26 cellular contexts compared by ENCODE assay signal in the genomic region with DNA sequence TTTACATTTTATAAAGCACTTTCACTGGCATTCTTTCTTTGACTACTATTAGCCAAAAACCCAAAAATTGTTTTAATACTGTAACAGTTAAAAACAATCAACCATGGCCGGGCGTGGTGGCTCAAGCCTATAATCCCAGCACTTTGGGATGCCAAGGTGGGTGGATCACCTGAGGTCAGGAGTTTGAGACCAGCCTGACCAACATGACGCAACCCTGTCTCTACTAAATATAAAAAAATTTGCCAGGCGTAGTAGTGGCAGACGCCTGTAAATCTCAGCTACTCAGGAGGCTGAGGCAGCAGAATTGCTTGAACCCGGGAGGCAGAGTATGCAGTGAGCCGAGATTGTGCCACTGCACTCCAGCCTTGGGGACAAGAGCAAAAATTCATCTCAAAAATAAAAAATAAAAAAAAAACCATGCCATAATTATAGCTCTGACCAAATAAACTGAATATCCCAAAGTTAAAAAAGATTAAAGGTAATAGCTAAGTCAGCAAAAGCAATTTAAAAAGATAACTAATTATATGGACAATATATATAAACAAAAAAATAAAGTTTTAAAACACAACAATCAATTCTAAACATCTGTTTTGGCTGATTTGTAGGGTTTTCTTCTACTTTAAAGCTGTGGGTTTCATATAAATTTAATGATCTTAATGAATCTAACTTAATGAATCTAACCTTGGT. TPM values are rescaled to one million over a fixed set of nuclear protein-coding genes. Genes with fewer than 3 reads are reported as not detected.
A peak's percentile ranks its signal among the peaks of the same experiment; 100 is the strongest.
DNase-seq lines count a peak whose midpoint lies in the region; ATAC-seq, FAIRE-seq and TF ChIP-seq lines count a peak whose summit lies in the region.
"Had no signal": no experiment of that assay in that cellular context is flagged by ENCODE, and none has a peak within 500 bp of the region (broad histone marks: within the 10 kb centered on the region; RNA-seq: fewer than 3 reads in every experiment).

No MANE protein-coding gene starts in this region.

- ATAC-seq in A549, result no peak
- ATAC-seq in CD4-positive, alpha-beta T cell (ENCODE audit: poor library complexity), result no peak
- no peak for ATAC-seq in T-helper 17 cell
- no peak for ATAC-seq in HG03095 (IDR thresholded peaks at IDR 0.05; ENCODE audit: unreplicated experiment)
- no peak for ATAC-seq in Right ventricle myocardium superior (ENCODE audit: poor library complexity)
- ATAC-seq: gastrocnemius medialis, left lobe of liver had no signal

- POLR2A ChIA-PET in A549 (lab: Yijun Ruan, JAX), result no interaction called here
- POLR2A ChIA-PET in CD4-positive, alpha-beta T cell (lab: Charles Lee), result interaction anchor here (1.9 kb wide), 1 partner anchor 10 kb away, joined by 11 read pairs; the partner anchor contains the start of gene SINHCAF

- H3K27me3 Mint-ChIP-seq in CD4-positive, alpha-beta T cell, result no peaks in the 10 kb centered on the region
- H3K27me3 Mint-ChIP-seq in T-helper 17 cell (no peaks in the 10 kb centered on the region), mesothelial cell of epicardium (ENCODE audit: low read depth) (no peaks in the 10 kb centered on the region)
- H3K27me3 Mint-ChIP-seq: CD4-positive, alpha-beta memory T cell; naive B cell had no signal

- H3K27ac ChIP-seq in A549, result no peak overlapping the region
- no peak overlapping the region for H3K27ac ChIP-seq in CD4-positive, alpha-beta T cell (ENCODE audit: low read depth, low read length)
- H3K27ac ChIP-seq: gastrocnemius medialis, SK-N-MC, WERI-Rb-1 had no signal

- no peak for TF ChIP-seq POLR2A in A549 (IDR thresholded peaks at IDR 0.05; ENCODE audit: low read length)

- no peaks in the 10 kb centered on the region for H3K9me3 Mint-ChIP-seq in CD4-positive, alpha-beta T cell
- H3K9me3 Mint-ChIP-seq in mesothelial cell of epicardium, result peaks cover 11% of the 10 kb centered on the region
- H3K9me3 Mint-ChIP-seq: CD4-positive, alpha-beta memory T cell; immature natural killer cell; naive B cell had no signal

- TF ChIP-seq RAD21 in A549 (conservative IDR thresholded peaks at IDR 0.05 in 1 of 2, IDR thresholded peaks at IDR 0.05 in 1 of 2), result no peak

- no peak overlapping the region for H3K4me3 ChIP-seq in A549

- H3K27me3 ChIP-seq in CD4-positive, alpha-beta T cell (ENCODE audit: control insufficient read depth, insufficient read depth, low read length), result no peaks in the 10 kb centered on the region

- intact Hi-C loops in CD4-positive, alpha-beta T cell (cut with DNase I, micrococcal nuclease), result no loop called here
- intact Hi-C loops in Right ventricle myocardium superior (cut with DNase I), result no loop called here

- peaks cover 28% of the 10 kb centered on the region for H3K36me3 Mint-ChIP-seq in CD4-positive, alpha-beta T cell (ENCODE audit: low read depth)
- no peaks in the 10 kb centered on the region for H3K36me3 Mint-ChIP-seq in T-helper 17 cell (ENCODE audit: low read depth)
- peaks cover 22% of the 10 kb centered on the region for H3K36me3 Mint-ChIP-seq in mesothelial cell of epicardium
- H3K36me3 Mint-ChIP-seq: naive B cell had no signal

- WGBS in A549 (ENCODE audit: missing lambda C conversion rate), result 91% methylated on average over 7 of the region's 7 CpGs

- TF ChIP-seq CTCF in A549 (IDR thresholded peaks at IDR 0.05) (no peak), mesothelial cell of epicardium (IDR thresholded peaks at IDR 0.05; ENCODE audit: unreplicated experiment) (no peak)
- TF ChIP-seq CTCF in CD4-positive, alpha-beta T cell (IDR thresholded peaks at IDR 0.05), result no peak

- H3K27ac Mint-ChIP-seq in CD4-positive, alpha-beta T cell, result peak overlapping the region; percentile 85
- H3K27ac Mint-ChIP-seq in T-helper 17 cell (peak overlapping the region; percentile 99), mesothelial cell of epicardium (peak overlapping the region; percentile 89)

- peaks cover 81% of the 10 kb centered on the region for H3K4me1 Mint-ChIP-seq in CD4-positive, alpha-beta T cell (ENCODE audit: low read depth)
- H3K4me1 Mint-ChIP-seq in T-helper 17 cell (peaks cover 45% of the 10 kb centered on the region), mesothelial cell of epicardium (peaks cover 64% of the 10 kb centered on the region)

- peak overlapping the region; percentile 90; the same call in 1 of the 3 replicates for H3K4me2 ChIP-seq in A549

- FAIRE-seq in A549 (lab: Jason Lieb, UNC), result no peak
- FAIRE-seq: H54 had no signal

- H3K9me3 ChIP-seq in A549, result no peaks in the 10 kb centered on the region
- H3K9me3 ChIP-seq in CD4-positive, alpha-beta T cell (ENCODE audit: control insufficient read depth, low read length), result no peaks in the 10 kb centered on the region
- H3K9me3 ChIP-seq in T-helper 17 cell (ENCODE audit: control insufficient read depth, low read length, poor library complexity, severe bottlenecking), result no peaks in the 10 kb centered on the region
- H3K9me3 ChIP-seq: gastrocnemius medialis had no signal

- DNase-seq in A549 (ENCODE audit: low read depth in 1 of 2, low spot score in 1 of 2) (no peak), T-helper 17 cell (no peak), mesothelial cell of epicardium (ENCODE audit: low spot score in 2 of 2, unreplicated experiment in 2 of 2) (no peak), medulla oblongata (ENCODE audit: extremely low spot score) (no peak), Right ventricle myocardium superior (no peak)
- DNase-seq in CD4-positive, alpha-beta T cell, result no peak
- DNase-seq: activated CD4-positive, alpha-beta T cell treated with anti-CD3 and anti-CD28 coated beads, Interleukin-2, amount 50 U/mL, for 48 hours; activated CD8-positive, alpha-beta memory T cell treated with anti-CD3 and anti-CD28 coated beads, Interleukin-2, amount 50 U/mL, for 4 hours; activated effector memory CD4-positive, alpha-beta T cell treated with Interleukin-2 at 50 U/mL for 16 hours; CD4-positive, alpha-beta memory T cell; cortex of kidney; DMS153; gastrocnemius medialis; hippocampal formation; immature natural killer cell; mesendoderm; naive B cell; NCI-H1092; NCI-H187; NCI-H69; RPMI8226; WERI-Rb-1 had no signal

- peaks cover 57% of the 10 kb centered on the region for H3K4me1 ChIP-seq in A549

- CTCF ChIA-PET in A549 (lab: Yijun Ruan, JAX), result no interaction called here
- CTCF ChIA-PET in CD4-positive, alpha-beta T cell (lab: Charles Lee), result no interaction called here

- peak overlapping the region; percentile 22 for H3K4me3 Mint-ChIP-seq in CD4-positive, alpha-beta T cell
- H3K4me3 Mint-ChIP-seq in T-helper 17 cell (no peak overlapping the region), mesothelial cell of epicardium (no peak overlapping the region)

- TF ChIP-seq EP300 in A549 (IDR thresholded peaks at IDR 0.05), result no peak

TF ChIP-seq in A549, 52 proteins besides CTCF, POLR2A, EP300 and RAD21:
- TF ChIP-seq HOXB13 (CRISPR knock-in tag; IDR thresholded peaks at IDR 0.05; ENCODE audit: low read depth), result no peak
- TF ChIP-seq CBX8 (IDR thresholded peaks at IDR 0.05), result no peak
- TF ChIP-seq MAFK (IDR thresholded peaks at IDR 0.05; ENCODE audit: partially characterized antibody), result peak; percentile 39
- no peak for TF ChIP-seq FOSB (CRISPR knock-in tag; IDR thresholded peaks at IDR 0.05)
- no peak for TF ChIP-seq FOSL2 (IDR thresholded peaks at IDR 0.05)
- no peak for TF ChIP-seq FOSL2 (CRISPR knock-in tag; IDR thresholded peaks at IDR 0.05)

RNA-seq across cellular contexts. Expression of gene SINHCAF, which starts 10.0 kb away (rescaled TPM):
- polyA plus RNA-seq in A549 (2011; rRNA removed) (81.8 and 106 TPM in 2 replicates), A549 (2017; fragmentation: RNase III; extraction: RNeasy Plus Mini Kit Qiagen cat#74134 plus additional on column Dnase treatment) (38.5 to 39.4 TPM (median 38.8 TPM) in 3 replicates)
- 17.5 and 19.7 TPM in 2 replicates for polyA plus RNA-seq in A549 (2012; cell fraction: cytosol; rRNA removed)
- polyA plus RNA-seq in A549 (2012; cell fraction: nucleus; rRNA removed), result 8.7 and 14.1 TPM in 2 replicates
- 26.9 and 34.8 TPM in 2 replicates for polyA minus RNA-seq in A549 (2011; rRNA and poly(A)+ RNA removed)
- total RNA-seq in CD4-positive, alpha-beta T cell, result 100 to 1,000 TPM; 103 to 119 TPM
- total RNA-seq in T-helper 17 cell (10 to 100 TPM; 87.1 to 95.7 TPM), mesothelial cell of epicardium (241 to 262 TPM (median 246 TPM) in 3 replicates), Right ventricle myocardium superior (7.5 TPM)

Comparison
In these comparisons a context has a peak if more than half of its experiments do, and no peak if none do; other contexts are left out.
1. RNA of gene SINHCAF, which starts 10.0 kb away (total RNA-seq): 241 to 262 TPM in mesothelial cell of epicardium, 103 to 119 TPM in CD4-positive, alpha-beta T cell and 87.1 to 95.7 TPM in T-helper 17 cell; 7.5 TPM in Right ventricle myocardium superior (single experiment); every median in the first group is over 10 times any median in the second.
2. Peak in every context shown above with its lines, with median percentiles within 50 percentile points of each other: H3K27ac Mint-ChIP-seq.